1 cellular context compared by ENCODE assay signal in the genomic region with DNA sequence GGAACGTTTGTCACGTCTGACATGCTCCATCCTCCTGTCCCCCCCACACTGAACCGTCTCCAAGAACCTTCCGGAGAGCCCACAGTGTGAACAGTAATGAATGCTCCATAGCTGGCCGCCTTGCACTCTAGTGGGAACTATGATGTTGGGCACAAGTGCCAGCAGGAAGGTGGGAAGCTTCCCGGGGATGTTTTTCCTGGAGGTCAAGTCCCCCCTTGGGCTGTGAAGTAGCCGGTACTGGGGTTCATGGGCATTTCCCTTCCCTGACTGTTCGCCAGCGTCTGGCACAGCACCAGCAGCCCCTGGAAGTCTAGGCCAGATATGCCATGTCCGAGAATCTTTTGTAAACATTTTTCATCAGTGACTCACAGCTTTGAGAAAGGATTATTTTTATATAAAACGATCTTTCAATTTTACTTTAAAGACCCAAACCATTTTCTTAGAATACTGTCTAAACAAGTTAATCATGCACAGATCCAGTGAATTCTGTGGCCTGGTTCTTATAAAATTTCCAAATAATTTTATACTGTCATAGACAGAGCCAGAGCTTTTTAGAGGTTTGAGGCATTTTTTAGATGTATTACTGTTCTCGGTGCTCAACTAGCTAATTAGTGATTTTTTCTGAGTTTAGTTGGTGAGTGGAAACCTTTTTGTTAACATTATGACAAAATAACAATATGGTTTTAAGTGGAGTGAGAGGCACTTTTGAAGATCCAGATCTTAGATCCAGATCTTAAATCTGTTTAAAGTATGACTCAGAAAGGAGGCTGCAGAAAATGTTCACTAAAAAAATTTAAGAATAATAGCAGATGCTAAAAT.
TF ChIP-seq lines count a peak whose summit lies in the region.

No MANE protein-coding gene starts in this region.

TF ChIP-seq in H1, 55 proteins besides CTCF, POLR2A, EP300 and RAD21:
- no peak for TF ChIP-seq EGR1 (IDR thresholded peaks at IDR 0.05; ENCODE audit: borderline replicate concordance, low read depth, low read length)
- TF ChIP-seq FOSL1 (IDR thresholded peaks at IDR 0.05; ENCODE audit: insufficient read depth, low read depth, low read length) = no peak
- TF ChIP-seq CEBPB (IDR thresholded peaks at IDR 0.05; ENCODE audit: low read depth, low read length) = no peak
TF ChIP-seq in H1: peak in this region for 0.
